In genomic region chr9:103928452-103928851, GRCh38 we compare ENCODE assay signal across 28 cellular contexts.
"Had no signal": no experiment of that assay in that cellular context is flagged by ENCODE, and none has a peak within 500 bp of the region (broad histone marks: within the 10 kb centered on the region; RNA-seq: fewer than 3 reads in every experiment).

No MANE protein-coding gene starts in this region.

- H3K36me3 ChIP-seq: adrenal gland, ascending aorta, cardiac muscle cell, gastroesophageal sphincter, pancreas, suprapubic skin, tibial artery had no signal

- H3K27me3 ChIP-seq: adrenal gland, ascending aorta, cardiac muscle cell, dorsolateral prefrontal cortex, gastroesophageal sphincter, pancreas, suprapubic skin, tibial artery had no signal

- H3K9me3 ChIP-seq: adrenal gland, ascending aorta, gastroesophageal sphincter, pancreas, psoas muscle, suprapubic skin, tibial artery had no signal

- H3K4me1 ChIP-seq: adrenal gland, ascending aorta, gastroesophageal sphincter, pancreas, psoas muscle, suprapubic skin, tibial artery had no signal

- ATAC-seq: activated CD4-positive, alpha-beta T cell treated with anti-CD3 and anti-CD28 coated beads for 36 hours; activated T-cell treated with anti-CD3 and anti-CD28 coated beads, Interleukin-2, amount 50 U/mL, for 72 hours; gastroesophageal sphincter; naive thymus-derived CD8-positive, alpha-beta T cell; pancreas; psoas muscle had no signal

- DNase-seq: activated CD4-positive, alpha-beta T cell treated with anti-CD3 and anti-CD28 coated beads for 36 hours; activated CD4-positive, alpha-beta T cell treated with anti-CD3 and anti-CD28 coated beads, Interleukin-2, amount 50 U/mL, for 4 hours; activated CD4-positive, CD25-positive, alpha-beta regulatory T cell; activated naive CD4-positive, alpha-beta T cell treated with anti-CD3 and anti-CD28 coated beads for 36 hours; activated naive CD8-positive, alpha-beta T cell treated with anti-CD3 and anti-CD28 coated beads for 36 hours; activated T-cell treated with anti-CD3 and anti-CD28 coated beads for 4 hours; activated T-cell treated with anti-CD3 and anti-CD28 coated beads, Interleukin-2, amount 50 U/mL, for 72 hours; adrenal gland; cerebellar nuclear complex; dorsolateral prefrontal cortex; effector memory CD4-positive, alpha-beta T cell; erythroblast; head of caudate nucleus; hippocampal formation; kidney; naive thymus-derived CD8-positive, alpha-beta T cell; nucleus accumbens; pancreas; psoas muscle; stimulated activated CD4-positive, alpha-beta T cell treated with anti-CD3 and anti-CD28 coated beads, Interleukin-15, amount 100 ng/mL, for 24 hours; stimulated activated CD4-positive, alpha-beta T cell treated with anti-CD3 and anti-CD28 coated beads, Interleukin-2, amount 100 ng/mL, for 24 hours; stimulated activated naive CD4-positive, alpha-beta T cell; tibial artery had no signal

- H3K4me3 ChIP-seq: adrenal gland, ascending aorta, cardiac muscle cell, coronary artery, dorsolateral prefrontal cortex, gastroesophageal sphincter, pancreas, psoas muscle, suprapubic skin, tibial artery had no signal

- H3K27ac ChIP-seq: adrenal gland, ascending aorta, cardiac muscle cell, coronary artery, dorsolateral prefrontal cortex, gastroesophageal sphincter, pancreas, psoas muscle, suprapubic skin, tibial artery had no signal
